Comparison of ENCODE assay signal across 9 cellular contexts in genomic region chr14:90483551-90483950, GRCh38.
DNase-seq lines count a peak whose midpoint lies in the region; ATAC-seq and TF ChIP-seq lines count a peak whose summit lies in the region.
"Had no signal": no experiment of that assay in that cellular context is flagged by ENCODE, and none has a peak within 500 bp of the region (broad histone marks: within the 10 kb centered on the region; RNA-seq: fewer than 3 reads in every experiment).

No MANE protein-coding gene starts in this region.

- no peak for TF ChIP-seq CTCF in chondrocyte (IDR thresholded peaks at IDR 0.05)

- H3K27ac Mint-ChIP-seq in chondrocyte (ENCODE audit: unreplicated experiment): no peak overlapping the region

- no peaks in the 10 kb centered on the region for H3K36me3 Mint-ChIP-seq in chondrocyte (ENCODE audit: low read depth)

- no peak overlapping the region for H3K4me3 Mint-ChIP-seq in chondrocyte (ENCODE audit: unreplicated experiment)

- H3K27me3 Mint-ChIP-seq in chondrocyte (ENCODE audit: low read depth): peaks cover 20% of the 10 kb centered on the region

- H3K9me3 Mint-ChIP-seq in chondrocyte (ENCODE audit: low read depth): peaks cover 4% of the 10 kb centered on the region

- DNase-seq in NCI-H1436 (lab: John Stamatoyannopoulos, UW) (peak; percentile 69), NCI-H1436 treated with DMSO at 0.1 percent for 48 hours (lab: John Stamatoyannopoulos, UW) (no peak), NCI-H748 (lab: John Stamatoyannopoulos, UW; ENCODE audit: unreplicated experiment) (peak; percentile 84), chondrocyte (ENCODE audit: low spot score) (peak; percentile 63), Ammon's horn (ENCODE audit: low spot score) (no peak), SIG-M5 treated with dmso at 0.1 percent for 504 hours (lab: John Stamatoyannopoulos, UW; ENCODE audit: unreplicated experiment) (no peak)
- peak; percentile 21 for DNase-seq in stimulated activated CD4-positive, alpha-beta T cell treated with anti-CD3 and anti-CD28 coated beads, Interleukin-4, amount 100 ng/mL, for 24 hours
- DNase-seq: NCI-H524 treated with DMSO at 0.1 percent for 48 hours had no signal

- no peak for ATAC-seq in GM21423 (IDR thresholded peaks at IDR 0.05; ENCODE audit: unreplicated experiment)

- peaks cover 9% of the 10 kb centered on the region for H3K4me1 Mint-ChIP-seq in chondrocyte (ENCODE audit: low read depth)

Comparison
In these comparisons a context has a peak if more than half of its experiments do, and no peak if none do; other contexts are left out.
1. DNase-seq: peak in NCI-H1436 (single experiment), NCI-H748 (single experiment), chondrocyte (single experiment) and stimulated activated CD4-positive, alpha-beta T cell treated with anti-CD3 and anti-CD28 coated beads, Interleukin-4, amount 100 ng/mL, for 24 hours (single experiment); none in NCI-H1436 treated with DMSO at 0.1 percent for 48 hours (single experiment), Ammon's horn (single experiment) and SIG-M5 treated with dmso at 0.1 percent for 504 hours (single experiment).